ENCODE assay signal across 8 cellular contexts in the genomic region with DNA sequence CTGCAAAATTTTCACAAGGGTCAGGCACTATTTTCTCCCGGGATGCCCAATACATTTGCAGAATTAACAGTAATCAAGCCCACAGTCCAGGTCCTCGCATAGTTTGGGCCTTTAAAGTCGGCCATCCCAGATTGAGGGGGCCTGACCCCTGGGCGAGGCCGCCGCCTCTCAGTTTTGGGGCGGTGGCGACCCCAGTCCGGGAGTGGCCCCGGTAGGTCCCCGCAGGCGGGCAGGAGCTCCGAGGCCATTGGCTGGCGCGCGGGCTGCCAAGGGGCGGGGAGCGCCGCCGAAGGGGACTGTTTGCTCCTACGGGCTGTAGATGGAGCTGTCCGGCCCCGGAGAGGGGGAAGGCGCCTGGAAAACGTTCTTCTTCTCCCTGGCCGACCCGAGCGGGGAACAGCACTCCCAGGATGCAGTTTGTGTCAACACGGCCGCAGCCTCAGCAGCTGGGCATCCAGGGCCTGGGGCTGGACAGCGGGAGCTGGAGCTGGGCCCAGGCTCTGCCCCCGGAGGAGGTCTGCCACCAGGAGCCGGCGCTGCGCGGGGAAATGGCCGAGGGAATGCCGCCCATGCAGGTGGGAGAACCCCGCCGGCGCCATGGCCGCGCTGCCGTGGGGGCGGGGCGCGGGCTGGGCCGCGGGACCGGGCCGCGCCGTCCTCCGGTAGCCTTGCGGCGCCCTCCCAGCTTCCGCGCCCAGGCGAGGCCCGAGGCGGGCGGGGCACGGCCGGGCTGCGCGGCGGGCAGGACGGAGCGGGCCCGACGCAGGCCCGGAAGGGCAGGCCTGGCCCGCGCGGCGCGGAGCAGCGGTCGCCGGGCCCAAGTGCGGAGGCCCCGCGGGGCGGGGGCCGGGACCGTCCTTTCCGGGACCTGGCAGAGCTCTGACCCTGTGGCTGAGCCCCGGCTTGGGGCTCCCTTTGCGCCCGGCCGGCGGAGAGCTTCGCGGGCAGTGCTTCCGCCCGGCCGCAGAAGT. TPM values are rescaled to one million over a fixed set of nuclear protein-coding genes. Genes with fewer than 3 reads are reported as not detected.
DNase-seq lines count a peak whose midpoint lies in the region; TF ChIP-seq lines count a peak whose summit lies in the region.

A gene (plus strand): TSS at position 367 of the 971 bp plus-strand sequence. CDS start 44 bp downstream, at position 411.

- no peak within 1 kb of the TSS for H2BK20ac ChIP-seq in H9 (ENCODE audit: low read depth, low read length, poor library complexity, severe bottlenecking)

- no peak within 1 kb of the TSS for H2AK5ac ChIP-seq in H9 (ENCODE audit: insufficient read length, low read length)

- peaks cover 3% of the 10 kb centered on the region; the same call in 1 of the 2 replicates for H3K79me2 ChIP-seq in H9 (ENCODE audit: insufficient read depth, low read length)

- no peak within 1 kb of the TSS for H2BK5ac ChIP-seq in H9 (ENCODE audit: insufficient read length, low read length)

- no peaks in the 10 kb centered on the region for H3K9me3 ChIP-seq in H9 (ENCODE audit: control insufficient read depth, low read depth, low read length)

- peak within 1 kb of the TSS; percentile 90 for H3K14ac ChIP-seq in H9 (ENCODE audit: insufficient read depth, low read length)

- H3K27ac Mint-ChIP-seq in H9, result peak within 1 kb of the TSS in 2 of 3 experiments; percentile 87 to 93; a peak in 6 of 7 replicates
- H3K27ac Mint-ChIP-seq in activated naive CD4-positive, alpha-beta T cell treated with anti-CD3 and anti-CD28 coated beads for 36 hours, result peak within 1 kb of the TSS; percentile 78

- CTCF ChIA-PET in activated naive CD4-positive, alpha-beta T cell treated with anti-CD3 and anti-CD28 coated beads for 36 hours (lab: Charles Lee), result interaction anchor here (0.6 to 3.0 kb wide), 20 partner anchors 10 to 301 kb away, joined by 3 to 8 read pairs (median 4); a partner anchor contains a TSS

- H3K23me2 ChIP-seq in H9 (ENCODE audit: insufficient read length, low read depth, low read length, poor library complexity, severe bottlenecking), result peaks cover 7% of the 10 kb centered on the region

- no peaks in the 10 kb centered on the region for H4K20me1 ChIP-seq in H9 (ENCODE audit: control insufficient read depth, insufficient read depth, insufficient read length)

- no peaks in the 10 kb centered on the region for H3K4me1 ChIP-seq in H9 (ENCODE audit: insufficient read depth, low read length)

- DNase-seq in GM03348 (ENCODE audit: low spot score), result peak; percentile 99
- DNase-seq in H9, result peak; percentile 94
- DNase-seq in M059J (ENCODE audit: low read depth), result peak; percentile 91
- DNase-seq in SK-MEL-5 (ENCODE audit: low read depth, low spot score), result peak; percentile 94
- DNase-seq in activated naive CD4-positive, alpha-beta T cell treated with anti-CD3 and anti-CD28 coated beads for 36 hours, result peak; percentile 85
- DNase-seq in germinal center (ENCODE audit: low spot score), result peak; percentile 89
- peak in 55 of 56 donors; percentile 33 to 91 (median 79) for DNase-seq in nucleus accumbens (lab: John Stamatoyannopoulos, UW)

- in situ Hi-C loops in SK-MEL-5 (cut with HindIII; ENCODE audit: low pct_unique_long_range_greater_than_20kb, low sequenced_read_pairs), result no loop called here

- H3K9me3 Mint-ChIP-seq in H9, result no peaks in the 10 kb centered on the region; a peak in 1 of 5 replicates
- H3K9me3 Mint-ChIP-seq in activated naive CD4-positive, alpha-beta T cell treated with anti-CD3 and anti-CD28 coated beads for 36 hours, result no peaks in the 10 kb centered on the region

- H3K4ac ChIP-seq in H9 (ENCODE audit: low read depth, low read length), result no peak within 1 kb of the TSS

- H2BK12ac ChIP-seq in H9 (ENCODE audit: insufficient read length, low read depth, low read length), result no peak within 1 kb of the TSS

- no peak within 1 kb of the TSS for H4K91ac ChIP-seq in H9 (ENCODE audit: insufficient read length, low read depth, low read length)

- H3K36me3 Mint-ChIP-seq in H9 (ENCODE audit: insufficient read depth in 1 of 3, low read depth in 3 of 3), result peaks cover 24 to 37% (median 35%) of the 10 kb centered on the region in 3 experiments
- peaks cover 25% of the 10 kb centered on the region for H3K36me3 Mint-ChIP-seq in activated naive CD4-positive, alpha-beta T cell treated with anti-CD3 and anti-CD28 coated beads for 36 hours (ENCODE audit: low read depth)

- no peaks in the 10 kb centered on the region for H3K27me3 Mint-ChIP-seq in H9 (ENCODE audit: low read depth)
- no peaks in the 10 kb centered on the region for H3K27me3 Mint-ChIP-seq in activated naive CD4-positive, alpha-beta T cell treated with anti-CD3 and anti-CD28 coated beads for 36 hours (ENCODE audit: low read depth)

- TF ChIP-seq CTCF in H9 (conservative IDR thresholded peaks at IDR 0.05), result peak; percentile 71

- H3K27ac ChIP-seq in H9 (ENCODE audit: insufficient read length, low read depth, low read length) (no peak within 1 kb of the TSS), temporal lobe (ENCODE audit: low read depth, low read length) (peak within 1 kb of the TSS; percentile 62)

- H3K4me2 ChIP-seq in H9 (ENCODE audit: insufficient read depth, insufficient read length, low read length), result peak within 1 kb of the TSS; percentile 53

- no peak within 1 kb of the TSS for H4K5ac ChIP-seq in H9 (ENCODE audit: insufficient read length, low read depth, low read length)

- WGBS in H9 (ENCODE audit: extremely low coverage, insufficient read length, low lambda C conversion rate), result no CpG with 5 or more reads among the region's 97 CpGs

- intact Hi-C loops in activated naive CD4-positive, alpha-beta T cell treated with anti-CD3 and anti-CD28 coated beads for 36 hours (cut with micrococcal nuclease), result loop anchor here (1.0 to 5.0 kb wide), 10 partner anchors 44 to 429 kb away; a partner anchor contains a TSS

- H2BK120ac ChIP-seq in H9 (ENCODE audit: low read depth, low read length, poor library complexity, severe bottlenecking), result no peak within 1 kb of the TSS

- no peaks in the 10 kb centered on the region for H3K27me3 ChIP-seq in H9 (ENCODE audit: insufficient read depth, low read length)

- no peak within 1 kb of the TSS for H2AFZ ChIP-seq in H9 (ENCODE audit: low read length)

- H3K56ac ChIP-seq in H9 (ENCODE audit: insufficient read length, low read depth, low read length), result no peak within 1 kb of the TSS

- H3K4me1 Mint-ChIP-seq in H9, result peaks cover 12 to 21% of the 10 kb centered on the region in 2 experiments
- peaks cover 30% of the 10 kb centered on the region for H3K4me1 Mint-ChIP-seq in activated naive CD4-positive, alpha-beta T cell treated with anti-CD3 and anti-CD28 coated beads for 36 hours (ENCODE audit: low read depth)

- peak within 1 kb of the TSS; percentile 89 to 95 for H3K4me3 Mint-ChIP-seq in H9
- H3K4me3 Mint-ChIP-seq in activated naive CD4-positive, alpha-beta T cell treated with anti-CD3 and anti-CD28 coated beads for 36 hours, result peak within 1 kb of the TSS; percentile 85

- peak within 1 kb of the TSS; percentile 44 for H3K18ac ChIP-seq in H9 (ENCODE audit: insufficient read length, low read depth, low read length)

- no peak within 1 kb of the TSS for H3T11ph ChIP-seq in H9 (ENCODE audit: low read length)

- H2BK15ac ChIP-seq in H9 (ENCODE audit: low read depth, low read length), result no peak within 1 kb of the TSS

- peak within 1 kb of the TSS; percentile 77 for H3K9ac ChIP-seq in H9 (ENCODE audit: extremely low read depth, insufficient read length, low read length)

- no peak within 1 kb of the TSS for H4K8ac ChIP-seq in H9 (replicated peaks; ENCODE audit: insufficient read length, low read depth, low read length)

- H3K23ac ChIP-seq in H9 (ENCODE audit: insufficient read length, low read depth, low read length), result no peak within 1 kb of the TSS

- peaks cover 3% of the 10 kb centered on the region for H3K79me1 ChIP-seq in H9 (ENCODE audit: insufficient read depth, low read depth, low read length, poor library complexity, severe bottlenecking)

RNA-seq across cellular contexts. Expression of the gene that starts here (rescaled TPM):
- total RNA-seq in H9 (2021) (39.0 and 39.9 TPM in 2 replicates), temporal lobe (25.3 TPM)
- 9.9 and 21.4 TPM in 2 replicates for total RNA-seq in M059J (2014; rRNA removed; shearing (Covaris generic))
- 22.9 and 24.8 TPM in 2 replicates for total RNA-seq in SK-MEL-5 (2014; rRNA removed; shearing (Covaris generic))
- polyA plus RNA-seq in SK-MEL-5 (2015; cell fraction: cytosol; rRNA removed), result 28.7 and 32.9 TPM in 2 replicates
- polyA plus RNA-seq in SK-MEL-5 (2015; cell fraction: nucleus; rRNA removed), result 34.0 and 48.4 TPM in 2 replicates
- 10 to 100 TPM; 21.6 to 22.0 TPM for total RNA-seq in activated naive CD4-positive, alpha-beta T cell treated with anti-CD3 and anti-CD28 coated beads for 36 hours
